In genomic region chr18:67525328-67526110, GRCh38 we compare ENCODE assay signal across 9 cellular contexts. TPM values are rescaled to one million over a fixed set of nuclear protein-coding genes. Genes with fewer than 3 reads are reported as not detected.
A peak's percentile ranks its signal among the peaks of the same experiment; 100 is the strongest.
DNase-seq lines count a peak whose midpoint lies in the region; ATAC-seq and TF ChIP-seq lines count a peak whose summit lies in the region.
"Had no signal": no experiment of that assay in that cellular context is flagged by ENCODE, and none has a peak within 500 bp of the region (broad histone marks: within the 10 kb centered on the region; RNA-seq: fewer than 3 reads in every experiment).

No MANE protein-coding gene starts in this region.

- no peaks in the 10 kb centered on the region for H3K27me3 ChIP-seq in SJCRH30

- no peak overlapping the region for H3K4me3 Mint-ChIP-seq in progenitor cell of endocrine pancreas (ENCODE audit: low read depth)

- H3K9me3 Mint-ChIP-seq in progenitor cell of endocrine pancreas (ENCODE audit: low read depth), result no peaks in the 10 kb centered on the region

- no peak overlapping the region for H3K4me3 ChIP-seq in SJCRH30

- H3K4me1 ChIP-seq in SJCRH30, result peaks cover 13% of the 10 kb centered on the region

- no peak for ATAC-seq in GM18511 (IDR thresholded peaks at IDR 0.05; ENCODE audit: unreplicated experiment)

- no peaks in the 10 kb centered on the region for H3K27me3 Mint-ChIP-seq in progenitor cell of endocrine pancreas

- no peaks in the 10 kb centered on the region for H3K9me3 ChIP-seq in SJCRH30 (replicated peaks)

- H3K27ac Mint-ChIP-seq in progenitor cell of endocrine pancreas, result no peak overlapping the region

- DNase-seq in AG09319 (ENCODE audit: extremely low read depth, low read depth), result peak; percentile 90
- peak; percentile 61 to 66 for DNase-seq in SJCRH30
- peak; percentile 98 for DNase-seq in fibroblast of the conjunctiva (ENCODE audit: low read depth)
- DNase-seq in non-pigmented ciliary epithelial cell (ENCODE audit: low read depth), result peak; percentile 97
- no peak for DNase-seq in OCI-M2 (lab: John Stamatoyannopoulos, UW; ENCODE audit: unreplicated experiment)
- no peak for DNase-seq in progenitor cell of endocrine pancreas (ENCODE audit: low spot score, unreplicated experiment)
- no peak for DNase-seq in SK-N-DZ (ENCODE audit: low spot score)
- DNase-seq: stimulated activated CD4-positive, alpha-beta T cell treated with anti-CD3 and anti-CD28 coated beads, Interleukin-15, amount 100 ng/mL, for 24 hours had no signal

- TF ChIP-seq CTCF in AG09319 (IDR thresholded peaks at IDR 0.05; ENCODE audit: low read depth, low read length) (no peak), progenitor cell of endocrine pancreas (IDR thresholded peaks at IDR 0.05; ENCODE audit: unreplicated experiment) (no peak)

- H3K36me3 Mint-ChIP-seq in progenitor cell of endocrine pancreas (ENCODE audit: insufficient read depth), result no peaks in the 10 kb centered on the region

- no peaks in the 10 kb centered on the region for H3K36me3 ChIP-seq in SJCRH30

- no peaks in the 10 kb centered on the region for H3K4me1 Mint-ChIP-seq in progenitor cell of endocrine pancreas (ENCODE audit: low read depth)

- peak overlapping the region; percentile 48 for H3K27ac ChIP-seq in SJCRH30

RNA-seq across cellular contexts. Expression of gene DSEL, which starts 9.0 kb away (rescaled TPM):
- 21.5 and 24.6 TPM in 2 replicates for total RNA-seq in SJCRH30 (2014; rRNA removed; shearing (Covaris generic))
- total RNA-seq in progenitor cell of endocrine pancreas, result 5.9 and 6.2 TPM in 2 replicates
- polyA plus RNA-seq in SK-N-DZ (2014; cell fraction: cytosol; rRNA removed), result 0.45 and 0.54 TPM in 2 replicates
- 0.32 and 0.54 TPM in 2 replicates for polyA plus RNA-seq in SK-N-DZ (2014; cell fraction: nucleus; rRNA removed)

Comparison
In these comparisons a context has a peak if more than half of its experiments do, and no peak if none do; other contexts are left out.
1. DNase-seq: peak in AG09319 (single experiment), SJCRH30 (2 of 2), fibroblast of the conjunctiva (single experiment) and non-pigmented ciliary epithelial cell (single experiment); none in OCI-M2 (single experiment), progenitor cell of endocrine pancreas (single experiment) and SK-N-DZ (single experiment).